ENCODE assay signal across 31 cellular contexts in genomic region chr3:69690-70089, GRCh38.
DNase-seq lines count a peak whose midpoint lies in the region; ATAC-seq and TF ChIP-seq lines count a peak whose summit lies in the region.
"Had no signal": no experiment of that assay in that cellular context is flagged by ENCODE, and none has a peak within 500 bp of the region (broad histone marks: within the 10 kb centered on the region; RNA-seq: fewer than 3 reads in every experiment).

No MANE protein-coding gene starts in this region.

- H3K27ac Mint-ChIP-seq in activated naive CD8-positive, alpha-beta T cell treated with anti-CD3 and anti-CD28 coated beads for 36 hours: no peak overlapping the region
- H3K27ac Mint-ChIP-seq: activated CD4-positive, alpha-beta T cell treated with anti-CD3 and anti-CD28 coated beads, Interleukin-2, amount 10 ng/mL, durations not matched to agents 7 days and 5 days; activated T-cell treated with anti-CD3 and anti-CD28 coated beads, Interleukin-2, amount 50 U/mL, for 72 hours; CD14-positive monocyte had no signal

- H3K4me3 ChIP-seq in gastroesophageal sphincter (no peak overlapping the region), smooth muscle cell (no peak overlapping the region)
- H3K4me3 ChIP-seq: adrenal gland, esophagus muscularis mucosa, PC-9, sigmoid colon, thoracic aorta, vagina had no signal

- no peak for TF ChIP-seq CTCF in gastroesophageal sphincter (IDR thresholded peaks at IDR 0.05)
- TF ChIP-seq CTCF in smooth muscle cell (IDR thresholded peaks at IDR 0.05; ENCODE audit: borderline replicate concordance, insufficient read depth, poor library complexity, severe bottlenecking): no peak

- ATAC-seq in gastroesophageal sphincter: peak; percentile 60
- ATAC-seq in stimulated activated naive CD8-positive, alpha-beta T cell treated with anti-CD3 and anti-CD28 coated beads, Interleukin-15, Interleukin-2, amounts not matched to agents 100 U/mL and 50 U/mL, for 24 hours: no peak
- ATAC-seq: activated T-cell treated with anti-CD3 and anti-CD28 coated beads, Interleukin-2, amount 50 U/mL, for 72 hours had no signal

- no peaks in the 10 kb centered on the region for H4K20me1 ChIP-seq in smooth muscle cell (ENCODE audit: low read depth)

- H3K27me3 Mint-ChIP-seq in activated naive CD8-positive, alpha-beta T cell treated with anti-CD3 and anti-CD28 coated beads for 36 hours: peaks cover 5% of the 10 kb centered on the region
- H3K27me3 Mint-ChIP-seq: activated CD4-positive, alpha-beta T cell treated with anti-CD3 and anti-CD28 coated beads, Interleukin-2, amount 10 ng/mL, durations not matched to agents 7 days and 5 days; brain had no signal

- TF ChIP-seq POLR2A in gastroesophageal sphincter (IDR thresholded peaks at IDR 0.05): no peak

- no peaks in the 10 kb centered on the region for H3K79me2 ChIP-seq in smooth muscle cell (ENCODE audit: low read depth)

- no peak for TF ChIP-seq EP300 in gastroesophageal sphincter (IDR thresholded peaks at IDR 0.05)

- DNase-seq in H4 (ENCODE audit: low spot score): peak; percentile 25
- DNase-seq in amniotic epithelial cell (ENCODE audit: low read depth): peak; percentile 1
- peak; percentile 16 for DNase-seq in renal cortical epithelial cell (ENCODE audit: low read depth)
- DNase-seq in stimulated activated naive CD8-positive, alpha-beta T cell treated with anti-CD3 and anti-CD28 coated beads, Interleukin-15, Interleukin-2, amounts not matched to agents 100 U/mL and 50 U/mL, for 24 hours: no peak
- no peak for DNase-seq in smooth muscle cell (lab: John Stamatoyannopoulos, UW; ENCODE audit: unreplicated experiment)
- no peak for DNase-seq in epidermal melanocyte (ENCODE audit: insufficient read length, low spot score)
- no peak for DNase-seq in activated naive CD8-positive, alpha-beta T cell treated with anti-CD3 and anti-CD28 coated beads for 36 hours
- DNase-seq: activated CD4-positive, alpha-beta T cell treated with anti-CD3 and anti-CD28 coated beads, Interleukin-2, amount 10 ng/mL, durations not matched to agents 7 days and 5 days; activated naive CD4-positive, alpha-beta T cell; activated T-cell treated with anti-CD3 and anti-CD28 coated beads, Interleukin-2, amount 50 U/mL, for 72 hours; Calu3; DMS79 treated with DMSO at 0.1 percent for 48 hours; GF-D8; islet precursor cell; NCI-H1048; NCI-H187; NCI-H2171 treated with DMSO at 0.1 percent for 48 hours; NCI-H526; PC-9; SHP77 treated with DMSO at 0.1 percent for 48 hours; sigmoid colon; stimulated activated naive CD4-positive, alpha-beta T cell; T1000; WERI-Rb-1 had no signal

- no peak overlapping the region for H3K9ac ChIP-seq in smooth muscle cell (ENCODE audit: low read depth)

- no peaks in the 10 kb centered on the region for H3K9me3 ChIP-seq in gastroesophageal sphincter
- no peaks in the 10 kb centered on the region for H3K9me3 ChIP-seq in smooth muscle cell (replicated peaks; ENCODE audit: low read depth)
- H3K9me3 ChIP-seq: adrenal gland, esophagus muscularis mucosa, sigmoid colon, thoracic aorta, vagina had no signal

- H3K36me3 ChIP-seq in gastroesophageal sphincter (no peaks in the 10 kb centered on the region), smooth muscle cell (ENCODE audit: low read depth) (no peaks in the 10 kb centered on the region)
- H3K36me3 ChIP-seq: adrenal gland, esophagus muscularis mucosa, sigmoid colon, thoracic aorta, vagina, WERI-Rb-1 had no signal

- WGBS in gastroesophageal sphincter (ENCODE audit: low coverage in 1 of 2), 2 donors: 67 to 75% methylated on average over 1 of the region's 1 CpG
- WGBS in smooth muscle cell (ENCODE audit: low lambda C conversion rate): 76% methylated on average over 1 of the region's 1 CpG

- no peak overlapping the region for H3K27ac ChIP-seq in gastroesophageal sphincter
- H3K27ac ChIP-seq in smooth muscle cell (ENCODE audit: low read depth): no peak overlapping the region
- H3K27ac ChIP-seq: PC-9, thoracic aorta, vagina, WERI-Rb-1 had no signal

- H3K4me2 ChIP-seq in smooth muscle cell: no peak overlapping the region
- H3K4me2 ChIP-seq: PC-9 had no signal

- no peaks in the 10 kb centered on the region for H3F3A ChIP-seq in smooth muscle cell (ENCODE audit: low read depth)

- no peaks in the 10 kb centered on the region for H3K9me3 Mint-ChIP-seq in activated naive CD8-positive, alpha-beta T cell treated with anti-CD3 and anti-CD28 coated beads for 36 hours
- H3K9me3 Mint-ChIP-seq: activated CD4-positive, alpha-beta T cell treated with anti-CD3 and anti-CD28 coated beads, Interleukin-2, amount 10 ng/mL, durations not matched to agents 7 days and 5 days; activated T-cell treated with anti-CD3 and anti-CD28 coated beads, Interleukin-2, amount 50 U/mL, for 72 hours had no signal

- peaks cover 0 to 4% (median 3%) of the 10 kb centered on the region in 3 donors for H3K4me1 ChIP-seq in gastroesophageal sphincter
- no peaks in the 10 kb centered on the region for H3K4me1 ChIP-seq in smooth muscle cell (ENCODE audit: low read depth)
- H3K4me1 ChIP-seq: vagina had no signal

- H3K27me3 ChIP-seq in gastroesophageal sphincter (no peaks in the 10 kb centered on the region), smooth muscle cell (ENCODE audit: low read depth) (no peaks in the 10 kb centered on the region)
- H3K27me3 ChIP-seq: adrenal gland, esophagus muscularis mucosa, sigmoid colon, vagina had no signal

- no peaks in the 10 kb centered on the region for H3K4me1 Mint-ChIP-seq in activated naive CD8-positive, alpha-beta T cell treated with anti-CD3 and anti-CD28 coated beads for 36 hours
- H3K4me1 Mint-ChIP-seq: activated CD4-positive, alpha-beta T cell treated with anti-CD3 and anti-CD28 coated beads, Interleukin-2, amount 10 ng/mL, durations not matched to agents 7 days and 5 days; CD14-positive monocyte had no signal

- no peak overlapping the region for H2AFZ ChIP-seq in smooth muscle cell (ENCODE audit: low read depth)
- H2AFZ ChIP-seq: PC-9 had no signal

- no peak overlapping the region for H3K4me3 Mint-ChIP-seq in activated naive CD8-positive, alpha-beta T cell treated with anti-CD3 and anti-CD28 coated beads for 36 hours
- H3K4me3 Mint-ChIP-seq: activated CD4-positive, alpha-beta T cell treated with anti-CD3 and anti-CD28 coated beads, Interleukin-2, amount 10 ng/mL, durations not matched to agents 7 days and 5 days; activated T-cell treated with anti-CD3 and anti-CD28 coated beads, Interleukin-2, amount 50 U/mL, for 72 hours; brain; CD14-positive monocyte had no signal

- H3K36me3 Mint-ChIP-seq in activated naive CD8-positive, alpha-beta T cell treated with anti-CD3 and anti-CD28 coated beads for 36 hours: no peaks in the 10 kb centered on the region
- H3K36me3 Mint-ChIP-seq: brain, CD14-positive monocyte had no signal

Comparison
In these comparisons a context has a peak if more than half of its experiments do, and no peak if none do; other contexts are left out.
1. DNase-seq: peak in H4 (single experiment), amniotic epithelial cell (single experiment) and renal cortical epithelial cell (single experiment); none in stimulated activated naive CD8-positive, alpha-beta T cell treated with anti-CD3 and anti-CD28 coated beads, Interleukin-15, Interleukin-2, amounts not matched to agents 100 U/mL and 50 U/mL, for 24 hours (single experiment), smooth muscle cell (single experiment), epidermal melanocyte (single experiment) and activated naive CD8-positive, alpha-beta T cell treated with anti-CD3 and anti-CD28 coated beads for 36 hours (single experiment).